14 cellular contexts compared by ENCODE assay signal in genomic region chr4:113637823-113638691, GRCh38.
DNase-seq lines count a peak whose midpoint lies in the region; ATAC-seq, FAIRE-seq and TF ChIP-seq lines count a peak whose summit lies in the region.
"Had no signal": no experiment of that assay in that cellular context is flagged by ENCODE, and none has a peak within 500 bp of the region (broad histone marks: within the 10 kb centered on the region; RNA-seq: fewer than 3 reads in every experiment).

No MANE protein-coding gene starts in this region.

- peak in 2 of 3 experiments; percentile 3 to 30 for DNase-seq in NCI-H1417 (lab: John Stamatoyannopoulos, UW)
- DNase-seq in NCI-H1417 treated with DMSO at 0.1 percent for 48 hours (lab: John Stamatoyannopoulos, UW), result no peak
- DNase-seq in GM18507 (ENCODE audit: extremely low spot score, insufficient read length, low read depth), result no peak
- DNase-seq in activated T-helper 1 cell treated with anti-CD3 and anti-CD28 coated beads, Interleukin-12 subunit alpha, Interleukin-12 subunit beta, Interleukin-2, Interleukin-4 antibody, amounts not matched to agents 30 ng/mL and 10 ng/mL and 1 ng/mL, durations not matched to agents 14 hours and 24 hours and 36 hours (ENCODE audit: low spot score), result no peak
- DNase-seq in stimulated activated CD4-positive, alpha-beta T cell treated with anti-CD3 and anti-CD28 coated beads, Interleukin-15, amount 100 ng/mL, for 24 hours, result no peak
- DNase-seq: activated CD4-positive, alpha-beta T cell treated with anti-CD3 and anti-CD28 coated beads, Interleukin-2, amount 10 ng/mL, durations not matched to agents 7 days and 5 days; NK-92 treated with Interleukin-12 subunit alpha and Interleukin-12 subunit beta, amount 100 ng/mL, for 24 hours; posterior cingulate gyrus; SK-N-SH; stimulated activated CD4-positive, alpha-beta T cell treated with anti-CD3 and anti-CD28 coated beads, Interleukin-4, amount 100 ng/mL, for 4 hours; substantia nigra had no signal

- H3K27me3 Mint-ChIP-seq in activated T-helper 1 cell treated with anti-CD3 and anti-CD28 coated beads, Interleukin-12 subunit alpha, Interleukin-12 subunit beta, Interleukin-2, Interleukin-4 antibody, amounts not matched to agents 30 ng/mL and 10 ng/mL and 1 ng/mL, durations not matched to agents 14 hours and 24 hours and 36 hours (ENCODE audit: insufficient read depth), result no peaks in the 10 kb centered on the region
- no peaks in the 10 kb centered on the region for H3K27me3 Mint-ChIP-seq in nephron (ENCODE audit: low read depth)
- H3K27me3 Mint-ChIP-seq: activated CD4-positive, alpha-beta T cell treated with anti-CD3 and anti-CD28 coated beads, Interleukin-2, amount 10 ng/mL, durations not matched to agents 7 days and 5 days had no signal

- peaks cover 15% of the 10 kb centered on the region for H3K36me3 Mint-ChIP-seq in activated T-helper 1 cell treated with anti-CD3 and anti-CD28 coated beads, Interleukin-12 subunit alpha, Interleukin-12 subunit beta, Interleukin-2, Interleukin-4 antibody, amounts not matched to agents 30 ng/mL and 10 ng/mL and 1 ng/mL, durations not matched to agents 14 hours and 24 hours and 36 hours (ENCODE audit: low read depth)
- no peaks in the 10 kb centered on the region for H3K36me3 Mint-ChIP-seq in nephron (ENCODE audit: low read depth)

- FAIRE-seq in GM18507 (lab: Jason Lieb, UNC), result peak; percentile 63

- H3K9me3 Mint-ChIP-seq in activated T-helper 1 cell treated with anti-CD3 and anti-CD28 coated beads, Interleukin-12 subunit alpha, Interleukin-12 subunit beta, Interleukin-2, Interleukin-4 antibody, amounts not matched to agents 30 ng/mL and 10 ng/mL and 1 ng/mL, durations not matched to agents 14 hours and 24 hours and 36 hours, result no peaks in the 10 kb centered on the region
- no peaks in the 10 kb centered on the region for H3K9me3 Mint-ChIP-seq in nephron
- H3K9me3 Mint-ChIP-seq: activated CD4-positive, alpha-beta T cell treated with anti-CD3 and anti-CD28 coated beads, Interleukin-2, amount 10 ng/mL, durations not matched to agents 7 days and 5 days had no signal

- H3K4me1 Mint-ChIP-seq in activated T-helper 1 cell treated with anti-CD3 and anti-CD28 coated beads, Interleukin-12 subunit alpha, Interleukin-12 subunit beta, Interleukin-2, Interleukin-4 antibody, amounts not matched to agents 30 ng/mL and 10 ng/mL and 1 ng/mL, durations not matched to agents 14 hours and 24 hours and 36 hours (ENCODE audit: low read depth), result peaks cover 58% of the 10 kb centered on the region
- peaks cover 42% of the 10 kb centered on the region for H3K4me1 Mint-ChIP-seq in nephron

- intact Hi-C loops in activated T-helper 1 cell treated with anti-CD3 and anti-CD28 coated beads, Interleukin-12 subunit alpha, Interleukin-12 subunit beta, Interleukin-2, Interleukin-4 antibody, amounts not matched to agents 30 ng/mL and 10 ng/mL and 1 ng/mL, durations not matched to agents 14 hours and 24 hours and 36 hours (cut with micrococcal nuclease), result loop anchor here (2.0 kb wide), 2 partner anchors 45 to 125 kb away; no protein-coding TSS in a partner anchor

- no peak for TF ChIP-seq CTCF in nephron (IDR thresholded peaks at IDR 0.05; ENCODE audit: unreplicated experiment in 3 of 3)

- H3K4me3 Mint-ChIP-seq in activated T-helper 1 cell treated with anti-CD3 and anti-CD28 coated beads, Interleukin-12 subunit alpha, Interleukin-12 subunit beta, Interleukin-2, Interleukin-4 antibody, amounts not matched to agents 30 ng/mL and 10 ng/mL and 1 ng/mL, durations not matched to agents 14 hours and 24 hours and 36 hours, result peak overlapping the region; percentile 25
- H3K4me3 Mint-ChIP-seq in nephron, result no peak overlapping the region
- H3K4me3 Mint-ChIP-seq: activated CD4-positive, alpha-beta T cell treated with anti-CD3 and anti-CD28 coated beads, Interleukin-2, amount 10 ng/mL, durations not matched to agents 7 days and 5 days had no signal

- peak overlapping the region; percentile 8 for H3K27ac Mint-ChIP-seq in activated T-helper 1 cell treated with anti-CD3 and anti-CD28 coated beads, Interleukin-12 subunit alpha, Interleukin-12 subunit beta, Interleukin-2, Interleukin-4 antibody, amounts not matched to agents 30 ng/mL and 10 ng/mL and 1 ng/mL, durations not matched to agents 14 hours and 24 hours and 36 hours
- peak overlapping the region; percentile 13 to 39 (median 18) for H3K27ac Mint-ChIP-seq in nephron
- H3K27ac Mint-ChIP-seq: activated CD4-positive, alpha-beta T cell treated with anti-CD3 and anti-CD28 coated beads, Interleukin-2, amount 10 ng/mL, durations not matched to agents 7 days and 5 days had no signal

- ATAC-seq in activated CD4-positive, CD25-positive, alpha-beta regulatory T cell treated with anti-CD3 and anti-CD28 coated beads, Interleukin-2, amount 50 U/mL, for 24 hours, result no peak
- no peak for ATAC-seq in HG02938 (IDR thresholded peaks at IDR 0.05; ENCODE audit: unreplicated experiment)

Comparison
In these comparisons a context has a peak if more than half of its experiments do, and no peak if none do; other contexts are left out.
1. DNase-seq: peak in NCI-H1417 (2 of 3); none in NCI-H1417 treated with DMSO at 0.1 percent for 48 hours (single experiment), GM18507 (single experiment), activated T-helper 1 cell treated with anti-CD3 and anti-CD28 coated beads, Interleukin-12 subunit alpha, Interleukin-12 subunit beta, Interleukin-2, Interleukin-4 antibody, amounts not matched to agents 30 ng/mL and 10 ng/mL and 1 ng/mL, durations not matched to agents 14 hours and 24 hours and 36 hours (single experiment) and stimulated activated CD4-positive, alpha-beta T cell treated with anti-CD3 and anti-CD28 coated beads, Interleukin-15, amount 100 ng/mL, for 24 hours (single experiment).